ENCODE assay signal across 12 cellular contexts in the genomic region with DNA sequence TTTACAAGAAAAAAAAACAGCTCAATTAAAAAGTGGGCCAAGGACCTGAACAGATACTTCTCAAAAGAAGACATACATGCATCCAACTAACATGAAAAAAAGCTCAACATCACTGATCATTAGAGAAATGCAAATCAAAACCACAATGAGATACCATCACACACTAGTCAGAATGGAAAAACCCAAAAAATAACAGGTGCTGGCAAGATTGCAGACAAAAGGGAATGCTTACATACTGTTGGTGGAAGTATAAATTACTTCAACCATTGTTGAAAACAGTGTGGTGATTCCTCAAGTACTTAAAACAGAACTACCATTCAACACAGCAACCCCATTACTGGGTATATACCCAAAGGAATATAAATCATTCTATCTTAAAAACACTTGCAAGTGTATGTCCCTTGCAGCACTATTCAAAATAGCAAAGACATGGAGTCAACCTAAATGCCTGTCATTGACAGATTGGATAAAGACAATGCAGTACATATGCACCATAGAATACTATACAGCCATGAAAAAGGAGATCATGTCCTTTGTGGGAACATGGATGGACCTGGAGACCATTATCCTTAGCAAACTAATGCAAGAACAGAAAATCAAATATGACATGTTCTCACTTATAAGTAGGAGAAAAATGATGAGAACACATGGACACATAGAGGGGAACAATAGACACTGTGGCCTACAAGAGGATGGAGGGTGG.
A peak's percentile ranks its signal among the peaks of the same experiment; 100 is the strongest.
DNase-seq lines count a peak whose midpoint lies in the region; ATAC-seq and TF ChIP-seq lines count a peak whose summit lies in the region.
"Had no signal": no experiment of that assay in that cellular context is flagged by ENCODE, and none has a peak within 500 bp of the region (broad histone marks: within the 10 kb centered on the region; RNA-seq: fewer than 3 reads in every experiment).

No MANE protein-coding gene starts in this region.

- no peaks in the 10 kb centered on the region for H3K27me3 ChIP-seq in foreskin keratinocyte
- H3K27me3 ChIP-seq in right cardiac atrium (ENCODE audit: control insufficient read depth, insufficient read depth) = no peaks in the 10 kb centered on the region
- H3K27me3 ChIP-seq: ascending aorta, neural progenitor cell had no signal

- H3K9me3 ChIP-seq in right cardiac atrium (ENCODE audit: control insufficient read depth, low read length) = no peaks in the 10 kb centered on the region
- H3K9me3 ChIP-seq: ascending aorta, Caco-2 had no signal

- H3K27ac ChIP-seq in foreskin keratinocyte (no peak overlapping the region), right cardiac atrium (ENCODE audit: low read length) (no peak overlapping the region)
- H3K27ac ChIP-seq: ascending aorta, neural progenitor cell had no signal

- ATAC-seq in GM18870 (IDR thresholded peaks at IDR 0.05; ENCODE audit: unreplicated experiment) (peak; percentile 97), HG03442 (IDR thresholded peaks at IDR 0.05; ENCODE audit: unreplicated experiment) (peak; percentile 84), foreskin keratinocyte (peak; percentile 64), right cardiac atrium (no peak)

- intact Hi-C loops in right cardiac atrium (cut with DNase I) = no loop called here

- no peak overlapping the region for H3K4me3 ChIP-seq in right cardiac atrium (ENCODE audit: low read length)
- H3K4me3 ChIP-seq: ascending aorta, neural progenitor cell had no signal

- TF ChIP-seq CTCF in foreskin keratinocyte (conservative IDR thresholded peaks at IDR 0.05) = no peak

- no peaks in the 10 kb centered on the region for H3K4me1 ChIP-seq in foreskin keratinocyte
- H3K4me1 ChIP-seq in right cardiac atrium (ENCODE audit: control insufficient read depth, insufficient read depth, low read length) = peaks cover 4% of the 10 kb centered on the region
- H3K4me1 ChIP-seq: Caco-2, neural progenitor cell had no signal

- DNase-seq in HCEC 1CT (peak; percentile 2), foreskin keratinocyte (peak; percentile 27 to 57), right cardiac atrium (no peak), DMS79 treated with DMSO at 0.1 percent for 48 hours (lab: John Stamatoyannopoulos, UW) (no peak), NCI-H2227 treated with DMSO at 0.1 percent for 48 hours (lab: John Stamatoyannopoulos, UW) (no peak)
- DNase-seq in stimulated activated naive CD4-positive, alpha-beta T cell treated with Interleukin-2 at 50 U/mL for 16 hours (lab: John Stamatoyannopoulos, UW) = no peak
- DNase-seq: Caco-2, NCI-H1417 had no signal

Comparison
In these comparisons a context has a peak if more than half of its experiments do, and no peak if none do; other contexts are left out.
1. ATAC-seq: peak in GM18870 (single experiment), HG03442 (single experiment) and foreskin keratinocyte (single experiment); none in right cardiac atrium (0 of 2).
2. DNase-seq: peak in HCEC 1CT (single experiment) and foreskin keratinocyte (2 of 2); none in right cardiac atrium (0 of 3), DMS79 treated with DMSO at 0.1 percent for 48 hours (single experiment), NCI-H2227 treated with DMSO at 0.1 percent for 48 hours (single experiment) and stimulated activated naive CD4-positive, alpha-beta T cell treated with Interleukin-2 at 50 U/mL for 16 hours (single experiment).